In the genomic region with DNA sequence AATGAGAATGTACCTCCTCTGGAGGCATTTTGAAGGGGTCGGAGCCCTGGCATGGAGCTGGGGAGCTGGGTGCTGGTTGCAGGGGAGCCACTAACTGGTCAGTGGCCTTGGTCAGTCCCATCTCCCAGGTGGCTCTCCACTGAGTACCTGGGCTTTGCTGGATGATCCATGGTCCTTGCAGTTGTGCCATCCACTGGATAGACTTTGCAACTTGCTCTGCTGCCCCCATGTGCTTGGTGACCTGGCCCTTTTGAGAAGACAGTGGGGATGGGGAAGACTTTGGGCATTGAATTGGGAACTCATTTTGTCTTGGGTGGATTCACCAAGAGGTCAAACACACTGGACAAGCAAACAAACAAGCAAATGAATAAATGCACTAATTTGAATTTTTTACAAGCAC, we compare ENCODE assay signal across 1 cellular context.
A peak's percentile ranks its signal among the peaks of the same experiment; 100 is the strongest.
TF ChIP-seq lines count a peak whose summit lies in the region.

No MANE protein-coding gene starts in this region.

TF ChIP-seq in HepG2, 621 proteins besides CTCF, POLR2A, EP300 and RAD21:
- TF ChIP-seq ZNF569 (CRISPR knock-in tag; IDR thresholded peaks at IDR 0.05; ENCODE audit: borderline replicate concordance) = no peak
- TF ChIP-seq STAG1 (CRISPR knock-in tag; IDR thresholded peaks at IDR 0.05) = peak; percentile 49
- TF ChIP-seq RCOR2 (CRISPR knock-in tag; IDR thresholded peaks at IDR 0.05) = no peak
- TF ChIP-seq, protein P1, sequence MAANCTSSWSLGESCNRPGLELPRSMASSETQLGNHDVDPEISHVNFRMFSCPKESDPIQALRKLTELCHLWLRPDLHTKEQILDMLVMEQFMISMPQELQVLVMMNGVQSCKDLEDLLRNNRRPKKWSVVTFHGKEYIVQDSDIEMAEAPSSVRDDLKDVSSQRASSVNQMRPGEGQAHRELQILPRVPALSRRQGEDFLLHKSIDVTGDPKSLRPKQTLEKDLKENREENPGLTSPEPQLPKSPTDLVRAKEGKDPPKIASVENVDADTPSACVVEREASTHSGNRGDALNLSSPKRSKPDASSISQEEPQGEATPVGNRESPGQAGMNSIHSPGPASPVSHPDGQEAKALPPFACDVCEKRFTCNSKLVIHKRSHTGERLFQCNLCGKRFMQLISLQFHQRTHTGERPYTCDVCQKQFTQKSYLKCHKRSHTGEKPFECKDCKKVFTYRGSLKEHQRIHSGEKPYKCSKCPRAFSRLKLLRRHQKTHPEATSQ (CRISPR knock-in tag; IDR thresholded peaks at IDR 0.05; ENCODE audit: borderline replicate concordance) = no peak
- no peak for TF ChIP-seq ZBTB39 (CRISPR knock-in tag; IDR thresholded peaks at IDR 0.05)
- TF ChIP-seq, protein P2, sequence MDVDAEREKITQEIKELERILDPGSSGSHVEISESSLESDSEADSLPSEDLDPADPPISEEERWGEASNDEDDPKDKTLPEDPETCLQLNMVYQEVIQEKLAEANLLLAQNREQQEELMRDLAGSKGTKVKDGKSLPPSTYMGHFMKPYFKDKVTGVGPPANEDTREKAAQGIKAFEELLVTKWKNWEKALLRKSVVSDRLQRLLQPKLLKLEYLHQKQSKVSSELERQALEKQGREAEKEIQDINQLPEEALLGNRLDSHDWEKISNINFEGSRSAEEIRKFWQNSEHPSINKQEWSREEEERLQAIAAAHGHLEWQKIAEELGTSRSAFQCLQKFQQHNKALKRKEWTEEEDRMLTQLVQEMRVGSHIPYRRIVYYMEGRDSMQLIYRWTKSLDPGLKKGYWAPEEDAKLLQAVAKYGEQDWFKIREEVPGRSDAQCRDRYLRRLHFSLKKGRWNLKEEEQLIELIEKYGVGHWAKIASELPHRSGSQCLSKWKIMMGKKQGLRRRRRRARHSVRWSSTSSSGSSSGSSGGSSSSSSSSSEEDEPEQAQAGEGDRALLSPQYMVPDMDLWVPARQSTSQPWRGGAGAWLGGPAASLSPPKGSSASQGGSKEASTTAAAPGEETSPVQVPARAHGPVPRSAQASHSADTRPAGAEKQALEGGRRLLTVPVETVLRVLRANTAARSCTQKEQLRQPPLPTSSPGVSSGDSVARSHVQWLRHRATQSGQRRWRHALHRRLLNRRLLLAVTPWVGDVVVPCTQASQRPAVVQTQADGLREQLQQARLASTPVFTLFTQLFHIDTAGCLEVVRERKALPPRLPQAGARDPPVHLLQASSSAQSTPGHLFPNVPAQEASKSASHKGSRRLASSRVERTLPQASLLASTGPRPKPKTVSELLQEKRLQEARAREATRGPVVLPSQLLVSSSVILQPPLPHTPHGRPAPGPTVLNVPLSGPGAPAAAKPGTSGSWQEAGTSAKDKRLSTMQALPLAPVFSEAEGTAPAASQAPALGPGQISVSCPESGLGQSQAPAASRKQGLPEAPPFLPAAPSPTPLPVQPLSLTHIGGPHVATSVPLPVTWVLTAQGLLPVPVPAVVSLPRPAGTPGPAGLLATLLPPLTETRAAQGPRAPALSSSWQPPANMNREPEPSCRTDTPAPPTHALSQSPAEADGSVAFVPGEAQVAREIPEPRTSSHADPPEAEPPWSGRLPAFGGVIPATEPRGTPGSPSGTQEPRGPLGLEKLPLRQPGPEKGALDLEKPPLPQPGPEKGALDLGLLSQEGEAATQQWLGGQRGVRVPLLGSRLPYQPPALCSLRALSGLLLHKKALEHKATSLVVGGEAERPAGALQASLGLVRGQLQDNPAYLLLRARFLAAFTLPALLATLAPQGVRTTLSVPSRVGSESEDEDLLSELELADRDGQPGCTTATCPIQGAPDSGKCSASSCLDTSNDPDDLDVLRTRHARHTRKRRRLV (CRISPR knock-in tag; IDR thresholded peaks at IDR 0.05) = no peak
- no peak for TF ChIP-seq GFI1 (CRISPR knock-in tag; IDR thresholded peaks at IDR 0.05; ENCODE audit: borderline replicate concordance)
- no peak for TF ChIP-seq TBX3 (IDR thresholded peaks at IDR 0.05; ENCODE audit: borderline replicate concordance)
TF ChIP-seq in HepG2: peak in this region for 1.
